34 cellular contexts compared by ENCODE assay signal in the genomic region with DNA sequence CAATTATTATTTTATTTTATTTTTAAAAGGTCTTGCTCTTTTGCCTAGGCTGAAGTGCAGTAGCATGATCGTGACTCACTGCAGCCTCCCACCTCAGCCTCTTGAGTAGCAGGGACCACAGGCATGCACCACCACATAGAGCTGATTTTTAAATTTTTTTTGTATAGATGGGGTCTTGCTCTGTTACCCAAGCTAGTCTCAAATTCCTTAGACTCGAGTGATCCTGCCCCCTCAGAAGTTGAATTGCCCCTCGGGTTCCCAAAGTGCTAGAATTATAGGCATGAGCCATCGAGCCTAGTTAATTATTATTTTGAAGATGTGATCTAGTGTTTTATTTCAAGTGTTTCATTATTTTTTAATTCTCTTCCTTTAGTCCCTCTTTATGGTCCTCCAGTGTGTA. TPM values are rescaled to one million over a fixed set of nuclear protein-coding genes. Genes with fewer than 3 reads are reported as not detected.
"Had no signal": no experiment of that assay in that cellular context is flagged by ENCODE, and none has a peak within 500 bp of the region (broad histone marks: within the 10 kb centered on the region; RNA-seq: fewer than 3 reads in every experiment).

No MANE protein-coding gene starts in this region.

- FAIRE-seq: bronchial epithelial cell had no signal

- H3K4me1 ChIP-seq: adrenal gland, ascending aorta, body of pancreas, breast epithelium had no signal

- DNase-seq: activated effector memory CD4-positive, alpha-beta T cell treated with anti-CD3 and anti-CD28 coated beads, Interleukin-2, amount 50 U/mL, for 16 hours; activated effector memory CD4-positive, alpha-beta T cell treated with Interleukin-2 at 50 U/mL for 16 hours; activated gamma-delta T cell; activated gamma-delta T cell treated with Interleukin-2 at 50 U/mL for 16 hours; activated naive CD4-positive, alpha-beta T cell; activated naive CD4-positive, alpha-beta T cell treated with anti-CD3 and anti-CD28 coated beads for 36 hours; activated naive CD4-positive, alpha-beta T cell treated with anti-CD3 and anti-CD28 coated beads, Interleukin-2, amount 10 ng/mL, durations not matched to agents 7 days and 5 days; activated naive CD4-positive, alpha-beta T cell treated with anti-CD3 and anti-CD28 coated beads, Interleukin-2, amount 50 U/mL, for 16 hours; activated naive CD4-positive, alpha-beta T cell treated with Interleukin-2 at 50 U/mL for 16 hours; activated naive CD8-positive, alpha-beta T cell treated with anti-CD3 and anti-CD28 coated beads for 36 hours; activated naive CD8-positive, alpha-beta T cell treated with anti-CD3 and anti-CD28 coated beads, Interleukin-2, amount 10 ng/mL, durations not matched to agents 7 days and 5 days; activated naive CD8-positive, alpha-beta T cell treated with anti-CD3 and anti-CD28 coated beads, Interleukin-2, amount 50 U/mL, for 24 hours; activated T-cell treated with anti-CD3 and anti-CD28 coated beads for 4 hours; activated T-cell treated with anti-CD3 and anti-CD28 coated beads, Interleukin-2, amount 50 U/mL, for 1 hour; activated T-cell treated with anti-CD3 and anti-CD28 coated beads, Interleukin-2, amount 50 U/mL, for 24 hours; activated T-cell treated with anti-CD3 and anti-CD28 coated beads, Interleukin-2, amount 50 U/mL, for 4 hours; activated T-cell treated with anti-CD3 and anti-CD28 coated beads, Interleukin-2, amount 50 U/mL, for 48 hours; activated T-cell treated with anti-CD3 and anti-CD28 coated beads, Interleukin-2, amount 50 U/mL, for 72 hours; adrenal gland; amniotic stem cell; amygdala; anterior cingulate cortex; aorta; brain microvascular endothelial cell; caudate nucleus; central memory CD4-positive, alpha-beta T cell; cerebellar nuclear complex had no signal

- H3K36me3 ChIP-seq: adrenal gland, ascending aorta, brain microvascular endothelial cell, breast epithelium, cardiac muscle cell had no signal

- H3K27ac ChIP-seq: adrenal gland, ascending aorta, body of pancreas, brain microvascular endothelial cell, breast epithelium, cardiac muscle cell had no signal

- H3K27me3 ChIP-seq: adrenal gland, ascending aorta, body of pancreas, brain microvascular endothelial cell, breast epithelium, cardiac muscle cell had no signal

- ATAC-seq: activated naive CD4-positive, alpha-beta T cell treated with anti-CD3 and anti-CD28 coated beads, Interleukin-2, amount 50 U/mL, for 72 hours; activated naive CD8-positive, alpha-beta T cell treated with anti-CD3 and anti-CD28 coated beads, Interleukin-2, amount 50 U/mL, for 24 hours; activated T-cell treated with anti-CD3 and anti-CD28 coated beads, Interleukin-2, amount 50 U/mL, for 4 hours; activated T-cell treated with anti-CD3 and anti-CD28 coated beads, Interleukin-2, amount 50 U/mL, for 72 hours; activated T-helper 17 cell treated with anti-CD3 and anti-CD28 coated beads, Interleukin-2, amount 50 U/mL, for 72 hours had no signal

- H3K9me3 ChIP-seq: adrenal gland, ascending aorta, body of pancreas, breast epithelium had no signal

- H3K4me3 ChIP-seq: adrenal gland, ascending aorta, body of pancreas, breast epithelium, cardiac muscle cell had no signal

RNA-seq across cellular contexts. Expression of gene MSH4, which starts 12.2 kb away (rescaled TPM):
- total RNA-seq: ascending aorta, body of pancreas had no signal
